Comparison of ENCODE assay signal across 16 cellular contexts in the genomic region with DNA sequence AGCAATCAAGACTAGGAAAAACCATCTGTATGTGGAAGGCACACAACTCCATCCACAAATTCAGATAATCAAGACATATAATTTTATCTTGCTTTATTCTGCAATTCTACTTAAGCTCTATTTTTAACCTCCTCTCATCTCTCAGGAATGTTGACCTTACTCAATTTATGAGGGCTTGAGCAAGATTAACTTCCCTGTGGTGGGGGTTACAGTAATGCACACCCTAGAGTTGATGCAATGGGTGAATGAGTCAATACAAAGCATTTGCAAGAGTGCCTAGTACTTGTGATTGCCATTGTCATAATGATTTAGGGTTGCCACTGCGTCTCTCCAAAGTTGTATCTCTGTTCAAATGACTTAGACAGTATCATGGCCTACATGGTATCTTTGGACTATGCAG.
DNase-seq lines count a peak whose midpoint lies in the region; ATAC-seq lines count a peak whose summit lies in the region.
"Had no signal": no experiment of that assay in that cellular context is flagged by ENCODE, and none has a peak within 500 bp of the region (broad histone marks: within the 10 kb centered on the region; RNA-seq: fewer than 3 reads in every experiment).

No MANE protein-coding gene starts in this region.

- no peak overlapping the region for H2BK120ac ChIP-seq in trophoblast cell (ENCODE audit: insufficient read depth, low read length, poor library complexity)

- H3K4me1 ChIP-seq in trophoblast cell (ENCODE audit: control insufficient read depth in 1 of 2, insufficient read depth in 2 of 2, low read length in 2 of 2): peaks cover 0 to 2% of the 10 kb centered on the region in 2 experiments
- H3K4me1 ChIP-seq: left ventricle myocardium inferior had no signal

- H3K79me1 ChIP-seq in trophoblast cell (ENCODE audit: low read length): peaks cover 3% of the 10 kb centered on the region

- WGBS in trophoblast cell (ENCODE audit: extremely low coverage, insufficient coverage, insufficient read length): no CpG with 5 or more reads among the region's 1 CpG

- H3K9me3 ChIP-seq in trophoblast cell (ENCODE audit: insufficient read depth, low read depth, low read length): no peaks in the 10 kb centered on the region

- no peak overlapping the region for H3K4me2 ChIP-seq in trophoblast cell (ENCODE audit: low read length)

- H4K91ac ChIP-seq in trophoblast cell (ENCODE audit: low read depth, low read length): peak overlapping the region; percentile 59

- ATAC-seq in Right ventricle myocardium inferior (no peak), HG02973 (IDR thresholded peaks at IDR 0.05; ENCODE audit: unreplicated experiment) (no peak)
- ATAC-seq: activated CD8-positive, alpha-beta T cell treated with anti-CD3 and anti-CD28 coated beads, Interleukin-2, amount 10 ng/mL, durations not matched to agents 7 days and 5 days had no signal

- H3K18ac ChIP-seq in trophoblast cell (ENCODE audit: low read length): no peak overlapping the region

- H3K79me2 ChIP-seq in trophoblast cell (ENCODE audit: control insufficient read depth, insufficient read depth, low read length, poor library complexity): no peaks in the 10 kb centered on the region

- H2AK5ac ChIP-seq in trophoblast cell (ENCODE audit: low read length): no peak overlapping the region

- no peaks in the 10 kb centered on the region for H3K36me3 ChIP-seq in trophoblast cell (ENCODE audit: control insufficient read depth in 1 of 2, insufficient read depth in 2 of 2, low read length in 2 of 2)
- H3K36me3 ChIP-seq: left ventricle myocardium inferior had no signal

- H3K9ac ChIP-seq in trophoblast cell (ENCODE audit: low read length): no peak overlapping the region

- H3K27ac ChIP-seq in trophoblast cell (ENCODE audit: low read depth, low read length): no peak overlapping the region
- H3K27ac ChIP-seq: left ventricle myocardium inferior had no signal

- DNase-seq in EL (peak; percentile 26), NCI-H510A treated with DMSO at 0.1 percent for 48 hours (lab: John Stamatoyannopoulos, UW) (peak; percentile 57), epidermal melanocyte (ENCODE audit: insufficient read length, low spot score) (peak; percentile 25), trophoblast cell (peak in 1 of 2 donors; percentile 14), NCI-H1092 treated with DMSO at 0.1 percent for 48 hours (lab: John Stamatoyannopoulos, UW) (no peak), Right ventricle myocardium inferior (ENCODE audit: missing footprints) (no peak)
- DNase-seq in activated CD4-positive, alpha-beta T cell treated with anti-CD3 and anti-CD28 coated beads, Interleukin-2, amount 50 U/mL, for 48 hours: no peak
- DNase-seq: activated CD8-positive, alpha-beta T cell treated with anti-CD3 and anti-CD28 coated beads, Interleukin-2, amount 10 ng/mL, durations not matched to agents 7 days and 5 days; activated naive CD4-positive, alpha-beta T cell treated with anti-CD3 and anti-CD28 coated beads, Interleukin-2, amount 50 U/mL, for 16 hours; CD4-positive, alpha-beta T cell; left ventricle myocardium inferior; NCI-H1694 treated with DMSO at 0.1 percent for 48 hours; stimulated activated CD4-positive, alpha-beta T cell treated with anti-CD3 and anti-CD28 coated beads, Interleukin-15, amount 100 ng/mL, for 24 hours; stimulated activated CD8-positive, alpha-beta memory T cell treated with anti-CD3 and anti-CD28 coated beads, Interleukin-4, amount 100 ng/mL, for 48 hours; T-helper 2 cell had no signal

- no peak overlapping the region for H4K8ac ChIP-seq in trophoblast cell (ENCODE audit: low read depth, low read length)

- no peak overlapping the region for H3K23ac ChIP-seq in trophoblast cell (ENCODE audit: low read length)

- H3K4ac ChIP-seq in trophoblast cell (ENCODE audit: low read depth, low read length): no peak overlapping the region

- H3K27me3 ChIP-seq in trophoblast cell (ENCODE audit: insufficient read depth, low read length): no peaks in the 10 kb centered on the region

- H2BK5ac ChIP-seq in trophoblast cell (ENCODE audit: low read depth, low read length, poor library complexity): no peak overlapping the region

- H2AFZ ChIP-seq in trophoblast cell (ENCODE audit: insufficient read depth, low read length, poor library complexity): no peak overlapping the region

- no peak overlapping the region for H4K12ac ChIP-seq in trophoblast cell (ENCODE audit: low read depth, low read length)

- intact Hi-C loops in Right ventricle myocardium inferior (cut with DNase I): no loop called here

- no peak overlapping the region for H3K4me3 ChIP-seq in trophoblast cell (ENCODE audit: low read depth, low read length)
- H3K4me3 ChIP-seq: left ventricle myocardium inferior had no signal

- H2BK12ac ChIP-seq in trophoblast cell (ENCODE audit: low read length): no peak overlapping the region

- no peak overlapping the region for H3K14ac ChIP-seq in trophoblast cell (ENCODE audit: low read length)

Comparison
In these comparisons a context has a peak if more than half of its experiments do, and no peak if none do; other contexts are left out.
1. DNase-seq: peak in EL (single experiment), NCI-H510A treated with DMSO at 0.1 percent for 48 hours (single experiment) and epidermal melanocyte (single experiment); none in NCI-H1092 treated with DMSO at 0.1 percent for 48 hours (single experiment), Right ventricle myocardium inferior (single experiment) and activated CD4-positive, alpha-beta T cell treated with anti-CD3 and anti-CD28 coated beads, Interleukin-2, amount 50 U/mL, for 48 hours (0 of 2).